Comparison of ENCODE assay signal across 8 cellular contexts in the genomic region with DNA sequence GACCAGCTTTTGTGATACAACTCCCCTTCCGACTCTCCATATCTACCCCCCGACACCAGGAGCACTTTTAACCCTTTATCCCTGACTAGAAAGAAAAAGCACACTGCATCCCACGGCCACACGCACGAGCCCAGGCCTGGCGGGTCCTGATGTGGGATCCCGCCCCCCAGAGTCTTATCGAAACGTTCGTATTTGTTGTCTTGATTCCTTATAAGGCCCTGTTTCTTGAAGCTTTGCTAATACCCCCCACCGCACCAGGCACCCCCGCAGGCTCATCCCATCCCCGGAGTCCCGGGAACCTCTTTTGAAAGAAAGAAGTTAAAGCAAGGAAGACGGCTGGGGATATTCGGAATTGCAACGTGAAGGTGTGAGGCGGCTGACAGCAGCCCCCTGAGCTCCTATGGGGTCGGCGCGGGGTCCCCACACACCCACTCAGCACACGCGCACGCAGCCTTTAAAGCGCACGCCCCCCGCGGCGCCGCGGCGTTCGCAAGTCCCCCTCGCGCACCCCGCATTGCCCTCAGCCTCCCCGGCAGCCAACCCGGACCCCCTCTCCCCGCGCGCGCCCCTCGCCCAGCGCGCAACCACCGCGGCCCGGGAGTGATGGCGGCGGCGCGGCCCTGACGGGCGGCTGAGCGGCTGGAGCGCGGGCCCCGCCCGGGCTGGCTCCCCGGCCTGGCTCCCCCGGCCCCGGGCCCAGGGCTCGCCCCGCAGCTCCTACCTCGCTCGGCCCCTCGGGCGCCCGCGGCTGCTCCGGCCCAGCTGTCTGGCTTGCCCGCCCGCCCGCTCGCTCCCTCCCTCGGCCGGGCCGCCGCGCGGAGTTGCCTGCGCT. TPM values are rescaled to one million over a fixed set of nuclear protein-coding genes. Genes with fewer than 3 reads are reported as not detected.
A peak's percentile ranks its signal among the peaks of the same experiment; 100 is the strongest.
DNase-seq lines count a peak whose midpoint lies in the region; ATAC-seq and TF ChIP-seq lines count a peak whose summit lies in the region.

No MANE protein-coding gene starts in this region.

- no peaks in the 10 kb centered on the region for H3K9me3 Mint-ChIP-seq in activated CD8-positive, alpha-beta T cell treated with anti-CD3 and anti-CD28 coated beads for 36 hours
- H3K9me3 Mint-ChIP-seq in nephron progenitor cell, result no peaks in the 10 kb centered on the region

- DNase-seq in BE2C, result no peak
- peak; percentile 53 for DNase-seq in activated CD8-positive, alpha-beta T cell treated with anti-CD3 and anti-CD28 coated beads for 36 hours
- DNase-seq in nephron progenitor cell, result no peak
- DNase-seq in uterus, result peak; percentile 54 to 59
- DNase-seq in cerebellum (ENCODE audit: low spot score), result no peak

- intact Hi-C loops in activated CD8-positive, alpha-beta T cell treated with anti-CD3 and anti-CD28 coated beads for 36 hours (cut with micrococcal nuclease), result loop anchor here (5.0 kb wide), 1 partner anchor 53 kb away; no protein-coding TSS in a partner anchor
- intact Hi-C loops in uterus (cut with DNase I; ENCODE audit: low total_unique reads), result no loop called here

- peak; percentile 37 for ATAC-seq in GM19463 (IDR thresholded peaks at IDR 0.05; ENCODE audit: unreplicated experiment)
- peak; percentile 28 for ATAC-seq in activated CD8-positive, alpha-beta T cell treated with anti-CD3 and anti-CD28 coated beads for 36 hours
- ATAC-seq in esophagus mucosa, result peak; percentile 45

- H3K27ac ChIP-seq in KOPT-K1 (ENCODE audit: low read depth, low read length, poor library complexity, severe bottlenecking) (peak overlapping the region; percentile 79), uterus (peak overlapping the region; percentile 94 to 96)

- peak overlapping the region; percentile 85 for H3K4me3 ChIP-seq in BE2C (ENCODE audit: low read depth, low read length)
- peak overlapping the region; percentile 77 to 99 for H3K4me3 ChIP-seq in uterus

- no peak for TF ChIP-seq POLR2A in uterus (IDR thresholded peaks at IDR 0.05)

- H3K9me3 ChIP-seq in BE2C, result no peaks in the 10 kb centered on the region
- H3K9me3 ChIP-seq in KOPT-K1 (ENCODE audit: insufficient read depth, low read length, poor library complexity, severe bottlenecking), result no peaks in the 10 kb centered on the region
- H3K9me3 ChIP-seq in uterus, result no peaks in the 10 kb centered on the region

- no peaks in the 10 kb centered on the region for H3K27me3 Mint-ChIP-seq in activated CD8-positive, alpha-beta T cell treated with anti-CD3 and anti-CD28 coated beads for 36 hours
- H3K27me3 Mint-ChIP-seq in nephron progenitor cell (ENCODE audit: low read depth, poor library complexity), result peaks cover 14% of the 10 kb centered on the region

- no peaks in the 10 kb centered on the region for H3K36me3 ChIP-seq in BE2C
- H3K36me3 ChIP-seq in KOPT-K1 (ENCODE audit: insufficient read depth, low read length), result no peaks in the 10 kb centered on the region; the same call in 1 of the 2 replicates
- H3K36me3 ChIP-seq in uterus, result no peaks in the 10 kb centered on the region

- H3K36me3 Mint-ChIP-seq in activated CD8-positive, alpha-beta T cell treated with anti-CD3 and anti-CD28 coated beads for 36 hours (ENCODE audit: low read depth), result peaks cover 30% of the 10 kb centered on the region
- no peaks in the 10 kb centered on the region for H3K36me3 Mint-ChIP-seq in nephron progenitor cell (ENCODE audit: low read depth)

- H3K4me1 ChIP-seq in BE2C, result peaks cover 3% of the 10 kb centered on the region
- H3K4me1 ChIP-seq in uterus, result no peaks in the 10 kb centered on the region

- TF ChIP-seq CTCF in BE2C (IDR thresholded peaks at IDR 0.05; ENCODE audit: low read depth, low read length), result no peak
- TF ChIP-seq CTCF in activated CD8-positive, alpha-beta T cell treated with anti-CD3 and anti-CD28 coated beads for 36 hours (IDR thresholded peaks at IDR 0.05), result no peak
- no peak for TF ChIP-seq CTCF in nephron progenitor cell (IDR thresholded peaks at IDR 0.05)
- TF ChIP-seq CTCF in uterus (IDR thresholded peaks at IDR 0.05), result no peak

- H3K27ac Mint-ChIP-seq in activated CD8-positive, alpha-beta T cell treated with anti-CD3 and anti-CD28 coated beads for 36 hours, result peak overlapping the region; percentile 96
- peak overlapping the region; percentile 6 for H3K27ac Mint-ChIP-seq in nephron progenitor cell

- CTCF ChIA-PET in activated CD8-positive, alpha-beta T cell treated with anti-CD3 and anti-CD28 coated beads for 36 hours (lab: Charles Lee), result interaction anchor here (0.9 to 4.3 kb wide), 10 partner anchors 12 to 251 kb away, joined by 3 to 32 read pairs (median 3); no protein-coding TSS in a partner anchor

- peak overlapping the region; percentile 97 for H3K4me3 Mint-ChIP-seq in activated CD8-positive, alpha-beta T cell treated with anti-CD3 and anti-CD28 coated beads for 36 hours
- peak overlapping the region; percentile 92 for H3K4me3 Mint-ChIP-seq in nephron progenitor cell

- POLR2A ChIA-PET in activated CD8-positive, alpha-beta T cell treated with anti-CD3 and anti-CD28 coated beads for 36 hours (lab: Charles Lee), result interaction anchor here (0.8 to 12.0 kb wide), 14 partner anchors 9 to 128 kb away, joined by 3 to 136 read pairs (median 4); a partner anchor contains a TSS

- H3K4me1 Mint-ChIP-seq in activated CD8-positive, alpha-beta T cell treated with anti-CD3 and anti-CD28 coated beads for 36 hours (ENCODE audit: low read depth), result peaks cover 43% of the 10 kb centered on the region
- H3K4me1 Mint-ChIP-seq in nephron progenitor cell, result peaks cover 55% of the 10 kb centered on the region

- H3K27me3 ChIP-seq in BE2C, result no peaks in the 10 kb centered on the region
- no peaks in the 10 kb centered on the region for H3K27me3 ChIP-seq in uterus

RNA-seq across cellular contexts. Expression of a gene that starts 0.4 kb away (rescaled TPM):
- 19.0 TPM for polyA plus RNA-seq in BE2C (2012; ENCODE audit: insufficient read depth, insufficient read length, low read depth)
- 100 to 1,000 TPM; 128 to 129 TPM for total RNA-seq in activated CD8-positive, alpha-beta T cell treated with anti-CD3 and anti-CD28 coated beads for 36 hours
- total RNA-seq in esophagus mucosa, result 18.1 TPM
- 100 to 1,000 TPM in 3 of 4 donors, 10 to 100 TPM in 1; 72.1 to 187 (median 144) TPM for total RNA-seq in uterus
- total RNA-seq in cerebellum, result 28.2 TPM

RNA-seq across cellular contexts. Expression of a gene that starts 12.6 kb away (rescaled TPM):
- 11.8 TPM for polyA plus RNA-seq in BE2C (2012; ENCODE audit: insufficient read depth, insufficient read length, low read depth)
- total RNA-seq in activated CD8-positive, alpha-beta T cell treated with anti-CD3 and anti-CD28 coated beads for 36 hours, result 100 to 1,000 TPM; 163 to 190 TPM
- total RNA-seq in esophagus mucosa (6.9 TPM), uterus (10 to 100 TPM; 30.7 to 69.2 (median 33.9) TPM), cerebellum (1.6 TPM)

Comparison
In these comparisons a context has a peak if more than half of its experiments do, and no peak if none do; other contexts are left out.
1. DNase-seq: peak in activated CD8-positive, alpha-beta T cell treated with anti-CD3 and anti-CD28 coated beads for 36 hours (single experiment) and uterus (2 of 2); none in BE2C (single experiment), nephron progenitor cell (single experiment) and cerebellum (single experiment).
2. Peak in every context shown above with its lines, with median percentiles within 50 percentile points of each other: ATAC-seq.